Comparison of ENCODE assay signal across 25 cellular contexts in the genomic region with DNA sequence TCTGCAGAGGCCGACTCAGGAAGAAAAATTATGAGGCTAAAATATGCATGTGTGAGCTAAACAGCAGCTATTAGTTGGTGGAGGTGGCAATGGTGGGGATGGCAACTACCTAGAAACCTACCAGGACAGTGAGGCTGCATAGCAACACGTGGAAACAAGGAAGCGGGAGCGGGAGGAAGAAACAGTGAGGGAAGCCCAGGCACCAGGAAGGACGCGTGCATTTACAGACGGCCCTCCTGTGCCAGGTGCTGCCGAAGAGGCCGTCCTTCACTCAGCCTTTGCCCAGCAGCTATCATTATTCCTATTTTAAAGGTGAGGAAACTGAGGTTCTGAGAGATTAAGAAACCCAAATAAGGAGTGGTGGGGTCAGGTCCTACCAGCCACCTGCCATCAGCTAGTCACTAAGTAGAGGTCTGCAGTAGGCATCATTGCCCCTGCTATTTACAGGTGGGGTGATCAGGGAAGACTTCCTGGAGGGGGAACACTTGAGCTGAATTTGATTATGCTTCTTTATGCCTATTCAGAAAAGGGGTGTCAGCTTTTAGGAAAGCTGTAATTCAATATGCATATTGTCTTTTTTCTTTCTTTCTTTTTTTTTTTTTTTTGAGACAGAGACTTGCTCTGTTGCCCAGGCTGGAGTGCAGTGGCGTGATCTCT.
"Had no signal": no experiment of that assay in that cellular context is flagged by ENCODE, and none has a peak within 500 bp of the region (broad histone marks: within the 10 kb centered on the region; RNA-seq: fewer than 3 reads in every experiment).

No MANE protein-coding gene starts in this region.

- FAIRE-seq: bronchial epithelial cell, frontal cortex, islet of Langerhans had no signal

- ATAC-seq: activated CD4-positive, alpha-beta T cell treated with anti-CD3 and anti-CD28 coated beads for 36 hours; activated CD8-positive, alpha-beta memory T cell treated with anti-CD3 and anti-CD28 coated beads, Interleukin-2, amount 10 ng/mL, durations not matched to agents 7 days and 5 days; activated CD8-positive, alpha-beta T cell treated with anti-CD3 and anti-CD28 coated beads, Interleukin-2, amount 10 ng/mL, durations not matched to agents 7 days and 5 days; activated naive CD4-positive, alpha-beta T cell treated with anti-CD3 and anti-CD28 coated beads, Interleukin-2, amount 50 U/mL, for 72 hours; activated T-cell treated with anti-CD3 and anti-CD28 coated beads, Interleukin-2, amount 50 U/mL, for 72 hours; natural killer cell treated with Interleukin-12 subunit alpha and Interleukin-12 subunit beta and Interleukin-15 and Interleukin-18, amount 100 ng/mL, for 72 hours; sciatic nerve had no signal

- DNase-seq: activated CD4-positive, alpha-beta T cell treated with anti-CD3 and anti-CD28 coated beads for 36 hours; activated CD4-positive, CD25-positive, alpha-beta regulatory T cell; activated CD8-positive, alpha-beta memory T cell treated with anti-CD3 and anti-CD28 coated beads, Interleukin-2, amount 10 ng/mL, durations not matched to agents 7 days and 5 days; activated CD8-positive, alpha-beta T cell treated with anti-CD3 and anti-CD28 coated beads, Interleukin-2, amount 10 ng/mL, durations not matched to agents 7 days and 5 days; activated naive CD4-positive, alpha-beta T cell; activated T-cell treated with anti-CD3 and anti-CD28 coated beads, Interleukin-2, amount 50 U/mL, for 72 hours; dermis blood vessel endothelial cell; effector CD4-positive, alpha-beta T cell; left ventricle myocardium inferior; mesendoderm; posterior cingulate gyrus; retina; stimulated activated CD4-positive, alpha-beta T cell treated with anti-CD3 and anti-CD28 coated beads, Interleukin-15, amount 100 ng/mL, for 24 hours; stimulated activated naive CD4-positive, alpha-beta T cell treated with Interleukin-2 at 50 U/mL for 16 hours; T-helper 2 cell; testis; uterus had no signal

- H3K4me1 ChIP-seq: testis, uterus had no signal

- H3K9me3 ChIP-seq: left ventricle myocardium inferior, testis, uterus had no signal

- H3K27ac ChIP-seq: left ventricle myocardium inferior, testis, uterus had no signal

- H3K4me2 ChIP-seq: smooth muscle cell had no signal

- H3K36me3 ChIP-seq: left ventricle myocardium inferior, uterus had no signal

- H3K27me3 ChIP-seq: testis, uterus had no signal

- H3K4me3 ChIP-seq: left ventricle myocardium inferior, lung, smooth muscle cell, testis, uterus had no signal
